8 cellular contexts compared by ENCODE assay signal in the genomic region with DNA sequence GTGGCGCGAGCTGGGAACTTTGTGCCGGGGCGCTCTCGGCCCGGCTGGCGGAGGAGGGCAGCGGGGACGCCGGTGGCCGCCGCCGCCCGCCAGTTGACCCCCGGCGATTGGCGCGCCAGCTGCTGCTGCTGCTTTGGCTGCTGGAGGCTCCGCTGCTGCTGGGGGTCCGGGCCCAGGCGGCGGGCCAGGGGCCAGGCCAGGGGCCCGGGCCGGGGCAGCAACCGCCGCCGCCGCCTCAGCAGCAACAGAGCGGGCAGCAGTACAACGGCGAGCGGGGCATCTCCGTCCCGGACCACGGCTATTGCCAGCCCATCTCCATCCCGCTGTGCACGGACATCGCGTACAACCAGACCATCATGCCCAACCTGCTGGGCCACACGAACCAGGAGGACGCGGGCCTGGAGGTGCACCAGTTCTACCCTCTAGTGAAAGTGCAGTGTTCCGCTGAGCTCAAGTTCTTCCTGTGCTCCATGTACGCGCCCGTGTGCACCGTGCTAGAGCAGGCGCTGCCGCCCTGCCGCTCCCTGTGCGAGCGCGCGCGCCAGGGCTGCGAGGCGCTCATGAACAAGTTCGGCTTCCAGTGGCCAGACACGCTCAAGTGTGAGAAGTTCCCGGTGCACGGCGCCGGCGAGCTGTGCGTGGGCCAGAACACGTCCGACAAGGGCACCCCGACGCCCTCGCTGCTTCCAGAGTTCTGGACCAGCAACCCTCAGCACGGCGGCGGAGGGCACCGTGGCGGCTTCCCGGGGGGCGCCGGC. TPM values are rescaled to one million over a fixed set of nuclear protein-coding genes. Genes with fewer than 3 reads are reported as not detected.
DNase-seq lines count a peak whose midpoint lies in the region; FAIRE-seq and TF ChIP-seq lines count a peak whose summit lies in the region.

No MANE protein-coding gene starts in this region.

- no peak overlapping the region for H3K23ac ChIP-seq in H1 (ENCODE audit: insufficient read length)

- no peak overlapping the region for H4K91ac ChIP-seq in H1 (replicated peaks; ENCODE audit: insufficient read length, low read length)

- H3K4me1 ChIP-seq in Karpas-422 (ENCODE audit: low read length) = peaks cover 55% of the 10 kb centered on the region
- H3K4me1 ChIP-seq in SJSA1 (replicated peaks) = peaks cover 19% of the 10 kb centered on the region
- peaks cover 8 to 26% (median 20%) of the 10 kb centered on the region in 4 experiments for H3K4me1 ChIP-seq in H1 (replicated peaks in 1 of 4; ENCODE audit: control insufficient read depth in 3 of 4, insufficient read depth in 4 of 4, low read length in 3 of 4)
- H3K4me1 ChIP-seq in testis = peaks cover 10% of the 10 kb centered on the region

- TF ChIP-seq CTCF in H1 (IDR thresholded peaks at IDR 0.05; ENCODE audit: control extremely low read depth in 1 of 3, insufficient read depth in 1 of 3, low read depth in 1 of 3, low read length in 3 of 3) (no peak), testis (IDR thresholded peaks at IDR 0.05) (no peak)

- no peak overlapping the region for H3K4ac ChIP-seq in H1 (replicated peaks; ENCODE audit: insufficient read length, low read depth, low read length)

- peak overlapping the region; percentile 95; the same call in 1 of the 2 replicates for H2BK15ac ChIP-seq in H1 (ENCODE audit: low read length)

- peak overlapping the region; percentile 15; the same call in 1 of the 2 replicates for H4K8ac ChIP-seq in H1 (ENCODE audit: extremely low read depth, insufficient read depth, low read length)

- H2AK5ac ChIP-seq in H1 (ENCODE audit: low read depth, low read length) = no peak overlapping the region

- no peak overlapping the region for H2BK20ac ChIP-seq in H1 (ENCODE audit: low read length)

- TF ChIP-seq POLR2A in H1 (IDR thresholded peaks at IDR 0.05; ENCODE audit: control extremely low read depth in 1 of 2, low read depth in 2 of 2, low read length in 2 of 2) = no peak
- no peak for TF ChIP-seq POLR2A in testis (IDR thresholded peaks at IDR 0.05)

- peak overlapping the region; percentile 96 for H3K18ac ChIP-seq in H1 (ENCODE audit: extremely low read depth, low read length)

- H2AFZ ChIP-seq in Karpas-422 (ENCODE audit: low read length) (peak overlapping the region; percentile 61; the same call in 1 of the 2 replicates), H1 (ENCODE audit: low read length) (peak overlapping the region; percentile 35; the same call in 1 of the 2 replicates)

- TF ChIP-seq RAD21 in H1 (IDR thresholded peaks at IDR 0.05 in 1 of 2, conservative IDR thresholded peaks at IDR 0.05 in 1 of 2; ENCODE audit: low read depth in 2 of 2, low read length in 2 of 2) = no peak

- CTCF ChIA-PET in H1 (lab: Charles Lee; ENCODE audit: partially characterized antibody) = interaction anchor here (1.0 to 2.6 kb wide), 7 partner anchors 15 to 381 kb away, joined by 3 to 9 read pairs (median 4); no protein-coding TSS in a partner anchor

- H3K56ac ChIP-seq in H1 (replicated peaks; ENCODE audit: insufficient read length, low read depth, low read length) = no peak overlapping the region

- intact Hi-C loops in testis (cut with DNase I; ENCODE audit: low total_unique reads) = no loop called here

- H3K36me3 ChIP-seq in Karpas-422 (ENCODE audit: insufficient read depth, low read length) (no peaks in the 10 kb centered on the region; the same call in 1 of the 2 replicates), SJSA1 (peaks cover 17% of the 10 kb centered on the region), H1 (ENCODE audit: control insufficient read depth in 2 of 4, insufficient read depth in 4 of 4, low read length in 3 of 4) (no peaks in the 10 kb centered on the region; a peak in 1 of 8 replicates), testis (ENCODE audit: low read depth, missing control alignments) (no peaks in the 10 kb centered on the region)

- H3K4me2 ChIP-seq in Karpas-422 (ENCODE audit: low read depth, low read length, poor library complexity, severe bottlenecking) = peak overlapping the region; percentile 99
- H3K4me2 ChIP-seq in H1 (ENCODE audit: insufficient read depth in 1 of 2, low read depth in 2 of 2, low read length in 2 of 2) = peak overlapping the region; percentile 85 to 99

- DNase-seq in NCI-H187 (lab: John Stamatoyannopoulos, UW) = peak; percentile 35 to 42
- no peak for DNase-seq in NCI-H187 treated with DMSO at 0.1 percent for 48 hours (lab: John Stamatoyannopoulos, UW)
- DNase-seq in H4 (ENCODE audit: low spot score) = peak; percentile 42
- DNase-seq in Karpas-422 = peak; percentile 89
- DNase-seq in SJSA1 (ENCODE audit: low read depth in 1 of 2, low spot score in 2 of 2) = peak in 1 of 2 experiments; percentile 71
- peak in 1 of 2 experiments; percentile 78 for DNase-seq in H1 (ENCODE audit: low read depth in 1 of 2, low spot score in 2 of 2)
- DNase-seq in medulla oblongata (ENCODE audit: extremely low spot score) = peak; percentile 57
- DNase-seq in testis = peak; percentile 63

- no peak overlapping the region for H4K5ac ChIP-seq in H1 (ENCODE audit: insufficient read length, low read depth, low read length)

- H4K20me1 ChIP-seq in Karpas-422 (ENCODE audit: insufficient read depth, low read depth, low read length) (peaks cover 28% of the 10 kb centered on the region), H1 (replicated peaks in 1 of 2; ENCODE audit: control insufficient read depth in 1 of 2, insufficient read depth in 2 of 2, low read length in 2 of 2) (peaks cover 4 to 15% of the 10 kb centered on the region in 2 experiments)

- peak overlapping the region; percentile 96; the same call in 1 of the 2 replicates for H2BK12ac ChIP-seq in H1 (ENCODE audit: low read depth, low read length)

- no peak overlapping the region for H3K14ac ChIP-seq in H1 (ENCODE audit: insufficient read length)

- H3K27ac ChIP-seq in Karpas-422 (ENCODE audit: low read length) (0 out of 2 replicates have a peak overlapping the region, but pooled peaks have one; percentile 43), SJSA1 (peak overlapping the region; percentile 65), H1 (ENCODE audit: low read depth, low read length) (no peak overlapping the region), testis (peak overlapping the region; percentile 87 to 96)

- H3K9me2 ChIP-seq in Karpas-422 (replicated peaks; ENCODE audit: insufficient read depth, low read length) = no peaks in the 10 kb centered on the region

- H3K27me3 ChIP-seq in Karpas-422 (ENCODE audit: low read length) (no peaks in the 10 kb centered on the region), SJSA1 (replicated peaks) (no peaks in the 10 kb centered on the region; the same call in 1 of the 2 replicates), H1 (replicated peaks in 1 of 4; ENCODE audit: control insufficient read depth in 3 of 4, extremely low read depth in 1 of 4, insufficient read depth in 3 of 4, low read length in 3 of 4) (peaks cover 44 to 82% (median 66%) of the 10 kb centered on the region in 4 experiments), testis (no peaks in the 10 kb centered on the region)

- H3K79me2 ChIP-seq in Karpas-422 (ENCODE audit: low read length) (peaks cover 9% of the 10 kb centered on the region), H1 (ENCODE audit: control insufficient read depth in 1 of 2, insufficient read depth in 2 of 2, low read length in 2 of 2) (no peaks in the 10 kb centered on the region)

- POLR2A ChIA-PET in H1 (lab: Charles Lee; ENCODE audit: partially characterized antibody) = no interaction called here

- FAIRE-seq in H1 (lab: Jason Lieb, UNC) = no peak

- H2BK5ac ChIP-seq in H1 (ENCODE audit: low read depth, low read length) = no peak overlapping the region

- TF ChIP-seq EP300 in H1 (IDR thresholded peaks at IDR 0.05; ENCODE audit: borderline replicate concordance in 1 of 2, low read depth in 2 of 2, low read length in 2 of 2) = no peak

- 2% methylated on average over 42 of the region's 78 CpGs; no CpG with 5 or more reads in 1 of the 2 experiments for WGBS in H1 (ENCODE audit: extremely low coverage in 1 of 2, insufficient coverage in 1 of 2, insufficient read length in 1 of 2, insufficient replicate concordance in 2 of 2, low coverage in 1 of 2, low lambda C conversion rate in 2 of 2, missing lambda C conversion rate in 1 of 2), 2 experiments
- WGBS in testis, 2 donors = 0% methylated on average over 43 of the region's 78 CpGs; no CpG with 5 or more reads in 1 of the 2 donors

- H3K9me3 ChIP-seq in Karpas-422 (ENCODE audit: low read length) (no peaks in the 10 kb centered on the region), SJSA1 (replicated peaks) (no peaks in the 10 kb centered on the region), H1 (ENCODE audit: insufficient read depth in 2 of 2, low read depth in 1 of 2, low read length in 1 of 2) (peaks cover 0 to 5% of the 10 kb centered on the region in 2 experiments; a peak in 1 of 4 replicates), testis (no peaks in the 10 kb centered on the region)

- no peaks in the 10 kb centered on the region for H3K79me1 ChIP-seq in H1 (ENCODE audit: low read depth, low read length)

- peak overlapping the region; percentile 79 for H3K4me3 ChIP-seq in Karpas-422 (ENCODE audit: low read length)
- H3K4me3 ChIP-seq in SJSA1 = peak overlapping the region; percentile 76
- H3K4me3 ChIP-seq in H1 (ENCODE audit: extremely low read depth in 1 of 4, insufficient read depth in 2 of 4, low read depth in 3 of 4, low read length in 4 of 4) = peak overlapping the region; percentile 45 to 64 (median 58)
- H3K4me3 ChIP-seq in testis = peak overlapping the region; percentile 75 to 82

- H3K23me2 ChIP-seq in H1 (ENCODE audit: low read depth, low read length) = peaks cover 26% of the 10 kb centered on the region

- H2BK120ac ChIP-seq in H1 (replicated peaks; ENCODE audit: low read depth, low read length) = no peak overlapping the region

- peak overlapping the region; percentile 83 for H3K9ac ChIP-seq in Karpas-422 (ENCODE audit: low read length)
- H3K9ac ChIP-seq in H1 (replicated peaks in 1 of 4; ENCODE audit: extremely low read depth in 1 of 4, low read depth in 3 of 4, low read length in 3 of 4) = no peak overlapping the region; a peak in 1 of 7 replicates

RNA-seq across cellular contexts. Expression of a gene that starts 0.9 kb away (rescaled TPM):
- 6.1 and 6.9 TPM in 2 replicates for total RNA-seq in H4 (2014; rRNA removed; shearing (Covaris generic))
- total RNA-seq in Karpas-422 (2014; rRNA removed; shearing (Covaris generic); ENCODE audit: low replicate concordance) = 7.9 and 10.0 TPM in 2 replicates
- 9.9 and 11.6 TPM in 2 replicates for total RNA-seq in SJSA1 (2014; rRNA removed; shearing (Covaris generic))
- total RNA-seq in H1 (2021; fragmentation: NEBNext Ultra II Directional; extraction: Animal tissue kit (Norgen Biotek cat#: 25700)) = 0.88 and 0.91 TPM in 2 replicates
- polyA plus RNA-seq in H1 (2011; rRNA removed) (0.62 and 0.77 TPM in 2 replicates), testis (ENCODE audit: insufficient read depth, low read depth, low replicate concordance) (5.9 TPM)
- 0.65 TPM for polyA plus RNA-seq in H1 (2011; cell fraction: cytosol; rRNA removed)
- 0.78 TPM for polyA plus RNA-seq in H1 (2011; cell fraction: nucleus; rRNA removed)
- 0.53 to 0.66 TPM (median 0.59 TPM) in 4 replicates for polyA plus RNA-seq in H1 (2012, experiment 1 of 2)
- polyA plus RNA-seq in H1 (2012, experiment 2 of 2) = 0.38 TPM
- polyA plus RNA-seq in H1 (2013, experiment 1 of 2) = 0.63 TPM
- 0.63 TPM for polyA plus RNA-seq in H1 (2013, experiment 2 of 2)
- 0.63 and 0.68 TPM in 2 replicates for polyA minus RNA-seq in H1 (2011; rRNA and poly(A)+ RNA removed)
- polyA minus RNA-seq in H1 (2011; cell fraction: cytosol; rRNA and poly(A)+ RNA removed) = 1.7 TPM
- polyA minus RNA-seq in H1 (2011; cell fraction: nucleus; rRNA and poly(A)+ RNA removed) = 1.5 TPM
- total RNA-seq in testis = 1 to 10 TPM; 6.9 to 9.5 TPM
